ENCODE assay signal across 8 cellular contexts in genomic region chr9:93154293-93154903, GRCh38.
DNase-seq lines count a peak whose midpoint lies in the region; ATAC-seq and TF ChIP-seq lines count a peak whose summit lies in the region.

No MANE protein-coding gene starts in this region.

- H3K9me2 ChIP-seq in SU-DHL-6 (replicated peaks; ENCODE audit: insufficient read depth, low read length) = no peaks in the 10 kb centered on the region

- no peak overlapping the region for H3K9ac ChIP-seq in SU-DHL-6 (ENCODE audit: low read length)

- H3K36me3 ChIP-seq in SU-DHL-6 (ENCODE audit: low read length) = no peaks in the 10 kb centered on the region

- no peaks in the 10 kb centered on the region for H4K20me1 ChIP-seq in SU-DHL-6 (ENCODE audit: low read depth, low read length)

- no peaks in the 10 kb centered on the region for H3K27me3 ChIP-seq in HL-60 (ENCODE audit: insufficient read depth, poor library complexity, severe bottlenecking)
- no peaks in the 10 kb centered on the region for H3K27me3 ChIP-seq in SU-DHL-6 (ENCODE audit: low read length)

- H3K79me2 ChIP-seq in SU-DHL-6 (ENCODE audit: insufficient read depth, low read length) = no peaks in the 10 kb centered on the region

- no peak overlapping the region for H3K27ac ChIP-seq in HL-60 (replicated peaks)
- no peak overlapping the region for H3K27ac ChIP-seq in SU-DHL-6 (ENCODE audit: low read depth, low read length)

- ATAC-seq in GM21786 (IDR thresholded peaks at IDR 0.05; ENCODE audit: unreplicated experiment) = no peak
- no peak for ATAC-seq in HG02759 (IDR thresholded peaks at IDR 0.05; ENCODE audit: unreplicated experiment)

- H3F3A ChIP-seq in SU-DHL-6 (ENCODE audit: insufficient read depth) = no peaks in the 10 kb centered on the region

- DNase-seq in NCI-H2196 (lab: John Stamatoyannopoulos, UW; ENCODE audit: unreplicated experiment) (peak; percentile 59), NCI-H2196 treated with DMSO at 0.1 percent for 48 hours (lab: John Stamatoyannopoulos, UW; ENCODE audit: unreplicated experiment) (no peak), HL-60 (ENCODE audit: low read depth in 1 of 2, low spot score in 1 of 2) (peak in 1 of 2 experiments; percentile 51), epithelial cell of esophagus (ENCODE audit: low read depth) (peak; percentile 28), retinal pigment epithelial cell (ENCODE audit: low read depth) (no peak)

- TF ChIP-seq CTCF in HL-60 (IDR thresholded peaks at IDR 0.05; ENCODE audit: insufficient read depth, low read length) (peak; percentile 53), SU-DHL-6 (IDR thresholded peaks at IDR 0.05; ENCODE audit: insufficient read depth, low read length, poor library complexity, severe bottlenecking) (peak; percentile 78), epithelial cell of esophagus (IDR thresholded peaks at IDR 0.05; ENCODE audit: insufficient read depth, low read depth, low read length, missing control alignments) (peak; percentile 64), retinal pigment epithelial cell (conservative IDR thresholded peaks at IDR 0.05; ENCODE audit: low read depth, low read length) (peak; percentile 91)

- H3K9me3 ChIP-seq in SU-DHL-6 (ENCODE audit: insufficient read depth, low read length) = no peaks in the 10 kb centered on the region

- no peak overlapping the region for H3K4me2 ChIP-seq in SU-DHL-6 (ENCODE audit: low read depth, low read length, poor library complexity, severe bottlenecking)

- H2AFZ ChIP-seq in SU-DHL-6 (ENCODE audit: low read depth, low read length, severe bottlenecking) = no peak overlapping the region

- no peak overlapping the region for H3K4me3 ChIP-seq in HL-60 (replicated peaks; ENCODE audit: insufficient read depth, low read length)
- no peak overlapping the region for H3K4me3 ChIP-seq in SU-DHL-6 (ENCODE audit: insufficient read depth, low read length, poor library complexity, severe bottlenecking)
- no peak overlapping the region for H3K4me3 ChIP-seq in epithelial cell of esophagus (ENCODE audit: low read length)
- H3K4me3 ChIP-seq in retinal pigment epithelial cell (ENCODE audit: low read length) = no peak overlapping the region

Comparison
In these comparisons a context has a peak if more than half of its experiments do, and no peak if none do; other contexts are left out.
1. DNase-seq: peak in NCI-H2196 (single experiment) and epithelial cell of esophagus (single experiment); none in NCI-H2196 treated with DMSO at 0.1 percent for 48 hours (single experiment) and retinal pigment epithelial cell (single experiment).
2. Peak in every context shown above with its lines, with median percentiles within 50 percentile points of each other: CTCF ChIP-seq.